In genomic region chr3:175312766-175313165, GRCh38 we compare ENCODE assay signal across 24 cellular contexts.
"Had no signal": no experiment of that assay in that cellular context is flagged by ENCODE, and none has a peak within 500 bp of the region (broad histone marks: within the 10 kb centered on the region; RNA-seq: fewer than 3 reads in every experiment).

No MANE protein-coding gene starts in this region.

- FAIRE-seq: astrocyte had no signal

- DNase-seq: activated B cell treated with CpG ODN at 0.5 μM for 24 hours; activated CD4-positive, alpha-beta memory T cell treated with anti-CD3 and anti-CD28 coated beads, Interleukin-2, amount 10 ng/mL, durations not matched to agents 7 days and 5 days; activated CD4-positive, alpha-beta T cell treated with anti-CD3 and anti-CD28 coated beads for 4 hours; activated CD4-positive, CD25-positive, alpha-beta regulatory T cell treated with anti-CD3 and anti-CD28 coated beads, Interleukin-2, amount 50 U/mL, for 72 hours; activated CD8-positive, alpha-beta memory T cell treated with anti-CD3 and anti-CD28 coated beads for 24 hours; activated CD8-positive, alpha-beta memory T cell treated with anti-CD3 and anti-CD28 coated beads, Interleukin-2, amount 10 ng/mL, durations not matched to agents 7 days and 5 days; activated CD8-positive, alpha-beta memory T cell treated with anti-CD3 and anti-CD28 coated beads, Interleukin-2, amount 50 U/mL, for 48 hours; activated effector memory CD4-positive, alpha-beta T cell treated with anti-CD3 and anti-CD28 coated beads, Interleukin-2, amount 50 U/mL, for 16 hours; activated naive CD4-positive, alpha-beta T cell; activated naive CD8-positive, alpha-beta T cell treated with anti-CD3 and anti-CD28 coated beads, Interleukin-2, amount 10 ng/mL, durations not matched to agents 7 days and 5 days; activated T-cell treated with anti-CD3 and anti-CD28 coated beads, Interleukin-2, amount 50 U/mL, for 72 hours; central memory CD4-positive, alpha-beta T cell; Kasumi-1; KG1; NCI-H1092 treated with DMSO at 0.1 percent for 48 hours; NCI-H1417 treated with DMSO at 0.1 percent for 48 hours; NCI-H187 treated with DMSO at 0.1 percent for 48 hours; NCI-H2081; NCI-H345; NCI-H524 treated with DMSO at 0.1 percent for 48 hours; SHP77; SJCRH30; SK-N-SH had no signal

- H3K27me3 ChIP-seq: SJCRH30 had no signal

- H3K9me3 ChIP-seq: SJCRH30, SK-N-SH had no signal

- H3K4me3 ChIP-seq: SJCRH30 had no signal

- H3K27ac ChIP-seq: SJCRH30 had no signal

- H3K36me3 ChIP-seq: SJCRH30 had no signal
